9 cellular contexts compared by ENCODE assay signal in genomic region chr12:57815177-57816000, GRCh38. TPM values are rescaled to one million over a fixed set of nuclear protein-coding genes. Genes with fewer than 3 reads are reported as not detected.
DNase-seq lines count a peak whose midpoint lies in the region; ATAC-seq and TF ChIP-seq lines count a peak whose summit lies in the region.
"Had no signal": no experiment of that assay in that cellular context is flagged by ENCODE, and none has a peak within 500 bp of the region (broad histone marks: within the 10 kb centered on the region; RNA-seq: fewer than 3 reads in every experiment).

No MANE protein-coding gene starts in this region.

- ATAC-seq in activated CD8-positive, alpha-beta T cell treated with anti-CD3 and anti-CD28 coated beads, Interleukin-2, amount 10 ng/mL, durations not matched to agents 7 days and 5 days = no peak
- no peak for ATAC-seq in activated CD8-positive, alpha-beta T cell treated with anti-CD3 and anti-CD28 coated beads for 36 hours
- ATAC-seq in HG03521 (IDR thresholded peaks at IDR 0.05; ENCODE audit: unreplicated experiment) = no peak

- no peaks in the 10 kb centered on the region for H3K9me3 Mint-ChIP-seq in activated CD8-positive, alpha-beta T cell treated with anti-CD3 and anti-CD28 coated beads, Interleukin-2, amount 10 ng/mL, durations not matched to agents 7 days and 5 days (ENCODE audit: insufficient read depth)
- no peaks in the 10 kb centered on the region for H3K9me3 Mint-ChIP-seq in activated CD8-positive, alpha-beta T cell treated with anti-CD3 and anti-CD28 coated beads for 36 hours
- H3K9me3 Mint-ChIP-seq: central memory CD8-positive, alpha-beta T cell had no signal

- H3K27ac Mint-ChIP-seq in activated CD8-positive, alpha-beta T cell treated with anti-CD3 and anti-CD28 coated beads, Interleukin-2, amount 10 ng/mL, durations not matched to agents 7 days and 5 days = peak overlapping the region; percentile 20
- no peak overlapping the region for H3K27ac Mint-ChIP-seq in activated CD8-positive, alpha-beta T cell treated with anti-CD3 and anti-CD28 coated beads for 36 hours

- H3K27ac ChIP-seq in brain microvascular endothelial cell (no peak overlapping the region), osteoblast (ENCODE audit: low read depth, low read length) (no peak overlapping the region)

- no peaks in the 10 kb centered on the region for H3K27me3 Mint-ChIP-seq in activated CD8-positive, alpha-beta T cell treated with anti-CD3 and anti-CD28 coated beads, Interleukin-2, amount 10 ng/mL, durations not matched to agents 7 days and 5 days (ENCODE audit: low read depth)
- no peaks in the 10 kb centered on the region for H3K27me3 Mint-ChIP-seq in activated CD8-positive, alpha-beta T cell treated with anti-CD3 and anti-CD28 coated beads for 36 hours
- H3K27me3 Mint-ChIP-seq: central memory CD8-positive, alpha-beta T cell had no signal

- no peak overlapping the region for H3K4me3 Mint-ChIP-seq in activated CD8-positive, alpha-beta T cell treated with anti-CD3 and anti-CD28 coated beads, Interleukin-2, amount 10 ng/mL, durations not matched to agents 7 days and 5 days
- H3K4me3 Mint-ChIP-seq in activated CD8-positive, alpha-beta T cell treated with anti-CD3 and anti-CD28 coated beads for 36 hours = no peak overlapping the region
- H3K4me3 Mint-ChIP-seq: central memory CD8-positive, alpha-beta T cell had no signal

- no peak overlapping the region for H3K4me2 ChIP-seq in osteoblast (ENCODE audit: insufficient read depth, low read length)

- no peaks in the 10 kb centered on the region for H3K79me2 ChIP-seq in osteoblast (ENCODE audit: insufficient read depth, low read length)

- H4K20me1 ChIP-seq in osteoblast (ENCODE audit: insufficient read depth, low read length) = peaks cover 21% of the 10 kb centered on the region

- peaks cover 10% of the 10 kb centered on the region for H3K36me3 ChIP-seq in brain microvascular endothelial cell (replicated peaks)
- H3K36me3 ChIP-seq in osteoblast (ENCODE audit: insufficient read depth, low read length) = peaks cover 22% of the 10 kb centered on the region

- no peak for TF ChIP-seq CTCF in activated CD8-positive, alpha-beta T cell treated with anti-CD3 and anti-CD28 coated beads for 36 hours (IDR thresholded peaks at IDR 0.05)
- peak; percentile 50 for TF ChIP-seq CTCF in brain microvascular endothelial cell (IDR thresholded peaks at IDR 0.05; ENCODE audit: low read depth, low read length, missing control alignments)
- peak; percentile 26 for TF ChIP-seq CTCF in osteoblast (IDR thresholded peaks at IDR 0.05; ENCODE audit: extremely low read depth, low read depth, low read length)

- POLR2A ChIA-PET in activated CD8-positive, alpha-beta T cell treated with anti-CD3 and anti-CD28 coated beads, Interleukin-2, amount 10 ng/mL, durations not matched to agents 7 days and 5 days (lab: Charles Lee) = interaction anchor here (0.6 kb wide), 1 partner anchor 89 kb away, joined by 3 read pairs; no protein-coding TSS in a partner anchor
- POLR2A ChIA-PET in activated CD8-positive, alpha-beta T cell treated with anti-CD3 and anti-CD28 coated beads for 36 hours (lab: Charles Lee) = no interaction called here

- H3K36me3 Mint-ChIP-seq in activated CD8-positive, alpha-beta T cell treated with anti-CD3 and anti-CD28 coated beads, Interleukin-2, amount 10 ng/mL, durations not matched to agents 7 days and 5 days (ENCODE audit: low read depth) = peaks cover 8% of the 10 kb centered on the region
- H3K36me3 Mint-ChIP-seq in activated CD8-positive, alpha-beta T cell treated with anti-CD3 and anti-CD28 coated beads for 36 hours (ENCODE audit: low read depth) = no peaks in the 10 kb centered on the region

- H3K4me1 ChIP-seq in osteoblast (ENCODE audit: insufficient read depth, low read length) = peaks cover 22% of the 10 kb centered on the region

- H3K4me1 Mint-ChIP-seq in activated CD8-positive, alpha-beta T cell treated with anti-CD3 and anti-CD28 coated beads, Interleukin-2, amount 10 ng/mL, durations not matched to agents 7 days and 5 days (ENCODE audit: low read depth) = no peaks in the 10 kb centered on the region
- H3K4me1 Mint-ChIP-seq in activated CD8-positive, alpha-beta T cell treated with anti-CD3 and anti-CD28 coated beads for 36 hours (ENCODE audit: low read depth) = no peaks in the 10 kb centered on the region

- H3K27me3 ChIP-seq in brain microvascular endothelial cell (replicated peaks) (no peaks in the 10 kb centered on the region), osteoblast (ENCODE audit: insufficient read depth, low read length) (no peaks in the 10 kb centered on the region)

- intact Hi-C loops in activated CD8-positive, alpha-beta T cell treated with anti-CD3 and anti-CD28 coated beads for 36 hours (cut with micrococcal nuclease) = no loop called here

- H3K9me3 ChIP-seq in osteoblast (ENCODE audit: low read depth, low read length) = no peaks in the 10 kb centered on the region

- in situ Hi-C loops in brain microvascular endothelial cell (cut with HindIII; ENCODE audit: low pct_ligation_motif_present, low sequenced_read_pairs) = no loop called here

- H3K4me3 ChIP-seq in brain microvascular endothelial cell (ENCODE audit: low read depth, low read length) = no peak overlapping the region
- no peak overlapping the region for H3K4me3 ChIP-seq in osteoblast (ENCODE audit: insufficient read depth, low read length)

- H2AFZ ChIP-seq in osteoblast (ENCODE audit: low read length) = no peak overlapping the region

- no peak for DNase-seq in activated CD8-positive, alpha-beta T cell treated with anti-CD3 and anti-CD28 coated beads, Interleukin-2, amount 10 ng/mL, durations not matched to agents 7 days and 5 days
- DNase-seq in activated CD8-positive, alpha-beta T cell treated with anti-CD3 and anti-CD28 coated beads for 36 hours = no peak
- DNase-seq in NCI-H2029 treated with DMSO at 0.1 percent for 48 hours (lab: John Stamatoyannopoulos, UW) = peak; percentile 88
- no peak for DNase-seq in brain microvascular endothelial cell
- no peak for DNase-seq in osteoblast (ENCODE audit: insufficient read length, low spot score, missing footprints)
- no peak for DNase-seq in DMS114 treated with DMSO at 0.1 percent for 48 hours (lab: John Stamatoyannopoulos, UW; ENCODE audit: unreplicated experiment)
- DNase-seq in NCI-H1694 treated with DMSO at 0.1 percent for 48 hours (lab: John Stamatoyannopoulos, UW) = no peak

- CTCF ChIA-PET in activated CD8-positive, alpha-beta T cell treated with anti-CD3 and anti-CD28 coated beads, Interleukin-2, amount 10 ng/mL, durations not matched to agents 7 days and 5 days (lab: Charles Lee) = interaction anchor here (7.4 kb wide), 1 partner anchor 12 kb away, joined by 38 read pairs; no protein-coding TSS in a partner anchor
- CTCF ChIA-PET in activated CD8-positive, alpha-beta T cell treated with anti-CD3 and anti-CD28 coated beads for 36 hours (lab: Charles Lee) = interaction anchor here (0.8 to 6.2 kb wide), 5 partner anchors 14 to 89 kb away, joined by 3 to 52 read pairs (median 3); no protein-coding TSS in a partner anchor

RNA-seq across cellular contexts. Expression of gene AVIL, which starts 3.1 kb away (rescaled TPM):
- total RNA-seq in activated CD8-positive, alpha-beta T cell treated with anti-CD3 and anti-CD28 coated beads, Interleukin-2, amount 10 ng/mL, durations not matched to agents 7 days and 5 days = 1 to 10 TPM; 2.3 to 2.5 TPM
- total RNA-seq in activated CD8-positive, alpha-beta T cell treated with anti-CD3 and anti-CD28 coated beads for 36 hours = under 1 TPM; 0.34 to 0.49 TPM
- total RNA-seq in osteoblast = 5.4 and 7.1 TPM in 2 replicates

RNA-seq across cellular contexts. Expression of gene CTDSP2, which starts 31.1 kb away (rescaled TPM):
- total RNA-seq in activated CD8-positive, alpha-beta T cell treated with anti-CD3 and anti-CD28 coated beads, Interleukin-2, amount 10 ng/mL, durations not matched to agents 7 days and 5 days = 100 to 1,000 TPM; 100 to 114 TPM
- total RNA-seq in activated CD8-positive, alpha-beta T cell treated with anti-CD3 and anti-CD28 coated beads for 36 hours = 10 to 100 TPM; 67.1 to 67.2 TPM
- 105 and 116 TPM in 2 replicates for total RNA-seq in osteoblast

RNA-seq across cellular contexts. Expression of gene TSFM, which starts 32.8 kb away (rescaled TPM):
- 10 to 100 TPM; 35.0 to 35.8 TPM for total RNA-seq in activated CD8-positive, alpha-beta T cell treated with anti-CD3 and anti-CD28 coated beads, Interleukin-2, amount 10 ng/mL, durations not matched to agents 7 days and 5 days
- total RNA-seq in activated CD8-positive, alpha-beta T cell treated with anti-CD3 and anti-CD28 coated beads for 36 hours = 10 to 100 TPM; 46.3 to 47.3 TPM
- 18.1 and 18.3 TPM in 2 replicates for total RNA-seq in osteoblast

RNA-seq across cellular contexts. Expression of gene EEF1AKMT3, which starts 43.0 kb away (rescaled TPM):
- total RNA-seq in activated CD8-positive, alpha-beta T cell treated with anti-CD3 and anti-CD28 coated beads, Interleukin-2, amount 10 ng/mL, durations not matched to agents 7 days and 5 days = 1 to 10 TPM; 3.1 to 3.2 TPM
- 1 to 10 TPM; 4.0 to 4.3 TPM for total RNA-seq in activated CD8-positive, alpha-beta T cell treated with anti-CD3 and anti-CD28 coated beads for 36 hours
- 8.3 and 8.8 TPM in 2 replicates for total RNA-seq in osteoblast

RNA-seq across cellular contexts. Expression of gene METTL1, which starts 43.5 kb away (rescaled TPM):
- total RNA-seq in activated CD8-positive, alpha-beta T cell treated with anti-CD3 and anti-CD28 coated beads, Interleukin-2, amount 10 ng/mL, durations not matched to agents 7 days and 5 days = 10 to 100 TPM; 26.3 to 28.8 TPM
- total RNA-seq in activated CD8-positive, alpha-beta T cell treated with anti-CD3 and anti-CD28 coated beads for 36 hours = 10 to 100 TPM; 29.6 to 34.1 TPM
- 2.9 TPM in 2 replicates for total RNA-seq in osteoblast
